Comparison of ENCODE assay signal across 17 cellular contexts in genomic region chr5:126523818-126524522, GRCh38.
DNase-seq lines count a peak whose midpoint lies in the region; ATAC-seq and TF ChIP-seq lines count a peak whose summit lies in the region.
"Had no signal": no experiment of that assay in that cellular context is flagged by ENCODE, and none has a peak within 500 bp of the region (broad histone marks: within the 10 kb centered on the region; RNA-seq: fewer than 3 reads in every experiment).

No MANE protein-coding gene starts in this region.

- H3K9ac ChIP-seq in adipocyte (ENCODE audit: low read length): no peak overlapping the region
- H3K9ac ChIP-seq: SK-N-SH had no signal

- H3K27ac Mint-ChIP-seq in nephron progenitor cell: peak overlapping the region; percentile 70
- H3K27ac Mint-ChIP-seq in type B pancreatic cell: peak overlapping the region; percentile 50
- H3K27ac Mint-ChIP-seq in glutamatergic neuron (ENCODE audit: unreplicated experiment): no peak overlapping the region
- H3K27ac Mint-ChIP-seq: activated CD4-positive, alpha-beta T cell treated with anti-CD3 and anti-CD28 coated beads, Interleukin-2, amount 10 ng/mL, durations not matched to agents 24 days and 14 days; activated naive CD4-positive, alpha-beta T cell treated with anti-CD3 and anti-CD28 coated beads, Interleukin-2, amount 50 U/mL, for 24 hours; HFFc6 had no signal

- peaks cover 44% of the 10 kb centered on the region for H3K4me1 Mint-ChIP-seq in nephron progenitor cell
- peaks cover 24% of the 10 kb centered on the region for H3K4me1 Mint-ChIP-seq in type B pancreatic cell (ENCODE audit: unreplicated experiment)
- peaks cover 9% of the 10 kb centered on the region for H3K4me1 Mint-ChIP-seq in glutamatergic neuron (ENCODE audit: low read depth, unreplicated experiment)
- H3K4me1 Mint-ChIP-seq: activated CD4-positive, alpha-beta T cell treated with anti-CD3 and anti-CD28 coated beads, Interleukin-2, amount 10 ng/mL, durations not matched to agents 24 days and 14 days had no signal

- H3K4me3 Mint-ChIP-seq in nephron progenitor cell (no peak overlapping the region), type B pancreatic cell (no peak overlapping the region), glutamatergic neuron (ENCODE audit: unreplicated experiment) (no peak overlapping the region)
- H3K4me3 Mint-ChIP-seq: activated CD4-positive, alpha-beta T cell treated with anti-CD3 and anti-CD28 coated beads, Interleukin-2, amount 10 ng/mL, durations not matched to agents 24 days and 14 days; activated naive CD4-positive, alpha-beta T cell treated with anti-CD3 and anti-CD28 coated beads, Interleukin-2, amount 50 U/mL, for 24 hours; HFFc6 had no signal

- peak overlapping the region in 3 of 4 donors; percentile 38 to 59 (median 45) for H3K27ac ChIP-seq in esophagus squamous epithelium
- H3K27ac ChIP-seq: pancreas had no signal

- 55 to 67% methylated on average over 8 of the region's 8 CpGs for WGBS in esophagus squamous epithelium, 2 donors

- TF ChIP-seq POLR2A in esophagus squamous epithelium (IDR thresholded peaks at IDR 0.05): no peak

- H3K9me3 Mint-ChIP-seq in nephron progenitor cell (peaks cover 23% of the 10 kb centered on the region), type B pancreatic cell (no peaks in the 10 kb centered on the region), glutamatergic neuron (ENCODE audit: unreplicated experiment) (no peaks in the 10 kb centered on the region)
- H3K9me3 Mint-ChIP-seq: activated CD4-positive, alpha-beta T cell treated with anti-CD3 and anti-CD28 coated beads, Interleukin-2, amount 10 ng/mL, durations not matched to agents 24 days and 14 days; activated naive CD4-positive, alpha-beta T cell treated with anti-CD3 and anti-CD28 coated beads, Interleukin-2, amount 50 U/mL, for 24 hours; HFFc6 had no signal

- H3K4me1 ChIP-seq in adipocyte (ENCODE audit: control insufficient read depth, insufficient read depth, low read length): peaks cover 45% of the 10 kb centered on the region
- peaks cover 0 to 53% (median 35%) of the 10 kb centered on the region in 3 donors for H3K4me1 ChIP-seq in esophagus squamous epithelium

- H3K36me3 Mint-ChIP-seq in nephron progenitor cell (ENCODE audit: low read depth) (no peaks in the 10 kb centered on the region), type B pancreatic cell (no peaks in the 10 kb centered on the region), glutamatergic neuron (ENCODE audit: unreplicated experiment) (no peaks in the 10 kb centered on the region)
- H3K36me3 Mint-ChIP-seq: activated naive CD4-positive, alpha-beta T cell treated with anti-CD3 and anti-CD28 coated beads, Interleukin-2, amount 50 U/mL, for 24 hours had no signal

- DNase-seq in adipocyte (ENCODE audit: low read depth): peak; percentile 43
- DNase-seq in esophagus squamous epithelium (lab: John Stamatoyannopoulos, UW): no peak
- DNase-seq in nephron progenitor cell: no peak
- no peak for DNase-seq in type B pancreatic cell (ENCODE audit: extremely low spot score, unreplicated experiment)
- no peak for DNase-seq in NCI-H2081 (lab: John Stamatoyannopoulos, UW)
- no peak for DNase-seq in glutamatergic neuron
- DNase-seq: activated CD4-positive, alpha-beta T cell treated with anti-CD3 and anti-CD28 coated beads, Interleukin-2, amount 10 ng/mL, durations not matched to agents 24 days and 14 days; BE2C; central memory CD4-positive, alpha-beta T cell; HFFc6; NCI-H1092 treated with DMSO at 0.1 percent for 48 hours; NCI-H345; pancreas; SK-N-SH; stimulated activated naive CD4-positive, alpha-beta T cell treated with Interleukin-2 at 50 U/mL for 16 hours had no signal

- H3K4me3 ChIP-seq in adipocyte (ENCODE audit: low read length): no peak overlapping the region
- no peak overlapping the region for H3K4me3 ChIP-seq in esophagus squamous epithelium
- H3K4me3 ChIP-seq: pancreas had no signal

- intact Hi-C loops in esophagus squamous epithelium (cut with DNase I): no loop called here

- H3K36me3 ChIP-seq in adipocyte (ENCODE audit: control insufficient read depth, insufficient read depth, low read length, severe bottlenecking) (no peaks in the 10 kb centered on the region), esophagus squamous epithelium (no peaks in the 10 kb centered on the region)
- H3K36me3 ChIP-seq: BE2C, pancreas had no signal

- no peaks in the 10 kb centered on the region for H3K9me3 ChIP-seq in adipocyte (ENCODE audit: control insufficient read depth, low read length)
- no peaks in the 10 kb centered on the region for H3K9me3 ChIP-seq in esophagus squamous epithelium
- H3K9me3 ChIP-seq: BE2C, pancreas, SK-N-SH had no signal

- TF ChIP-seq CTCF in esophagus squamous epithelium (IDR thresholded peaks at IDR 0.05) (no peak), nephron progenitor cell (IDR thresholded peaks at IDR 0.05) (no peak), type B pancreatic cell (conservative IDR thresholded peaks at IDR 0.05) (no peak), glutamatergic neuron (IDR thresholded peaks at IDR 0.05; ENCODE audit: partially characterized antibody, unreplicated experiment) (no peak)

- H3K27me3 Mint-ChIP-seq in nephron progenitor cell (ENCODE audit: low read depth, poor library complexity) (peaks cover 4% of the 10 kb centered on the region), type B pancreatic cell (no peaks in the 10 kb centered on the region), glutamatergic neuron (ENCODE audit: unreplicated experiment) (no peaks in the 10 kb centered on the region)
- H3K27me3 Mint-ChIP-seq: activated naive CD4-positive, alpha-beta T cell treated with anti-CD3 and anti-CD28 coated beads, Interleukin-2, amount 50 U/mL, for 24 hours had no signal

- ATAC-seq in HG02970 (IDR thresholded peaks at IDR 0.05; ENCODE audit: low FRiP score, unreplicated experiment): no peak
- ATAC-seq: pancreas had no signal

- H3K27me3 ChIP-seq in adipocyte (replicated peaks; ENCODE audit: control insufficient read depth, insufficient read depth, low read length) (no peaks in the 10 kb centered on the region), esophagus squamous epithelium (no peaks in the 10 kb centered on the region)
- H3K27me3 ChIP-seq: BE2C, pancreas had no signal
